In genomic region chr17:46756861-46757260, GRCh38 we compare ENCODE assay signal across 15 cellular contexts.
DNase-seq lines count a peak whose midpoint lies in the region; ATAC-seq lines count a peak whose summit lies in the region.
"Had no signal": no experiment of that assay in that cellular context is flagged by ENCODE, and none has a peak within 500 bp of the region (broad histone marks: within the 10 kb centered on the region; RNA-seq: fewer than 3 reads in every experiment).

No MANE protein-coding gene starts in this region.

- H3K4me1 ChIP-seq in SJCRH30: peaks cover 18% of the 10 kb centered on the region
- H3K4me1 ChIP-seq: BLaER1, Caco-2 had no signal

- H3K4me1 Mint-ChIP-seq in activated T-cell treated with anti-CD3 and anti-CD28 coated beads, Interleukin-2, amount 50 U/mL, for 72 hours (ENCODE audit: low read depth): no peaks in the 10 kb centered on the region
- H3K4me1 Mint-ChIP-seq in immature natural killer cell: peaks cover 7 to 10% of the 10 kb centered on the region in 2 donors

- H3K27ac Mint-ChIP-seq in activated T-cell treated with anti-CD3 and anti-CD28 coated beads, Interleukin-2, amount 50 U/mL, for 72 hours: peak overlapping the region; percentile 68
- H3K27ac Mint-ChIP-seq in immature natural killer cell: peak overlapping the region in 5 of 6 donors; percentile 1 to 73 (median 42)

- H3K4me3 Mint-ChIP-seq in activated T-cell treated with anti-CD3 and anti-CD28 coated beads, Interleukin-2, amount 50 U/mL, for 72 hours: no peak overlapping the region
- H3K4me3 Mint-ChIP-seq in immature natural killer cell: peak overlapping the region in 1 of 5 donors; percentile 2
- H3K4me3 Mint-ChIP-seq: CD8-positive, alpha-beta memory T cell had no signal

- no peak overlapping the region for H3K4me3 ChIP-seq in SJCRH30
- H3K4me3 ChIP-seq: BLaER1 had no signal

- no peaks in the 10 kb centered on the region for H3K27me3 ChIP-seq in SJCRH30
- H3K27me3 ChIP-seq: BLaER1 had no signal

- H3K9me3 Mint-ChIP-seq in activated T-cell treated with anti-CD3 and anti-CD28 coated beads, Interleukin-2, amount 50 U/mL, for 72 hours: no peaks in the 10 kb centered on the region
- H3K9me3 Mint-ChIP-seq in immature natural killer cell: no peaks in the 10 kb centered on the region
- H3K9me3 Mint-ChIP-seq: CD8-positive, alpha-beta memory T cell had no signal

- H3K36me3 ChIP-seq in SJCRH30: peaks cover 13% of the 10 kb centered on the region

- no peaks in the 10 kb centered on the region for H3K9me3 ChIP-seq in SJCRH30 (replicated peaks)
- H3K9me3 ChIP-seq: BLaER1, Caco-2 had no signal

- peak overlapping the region; percentile 19 for H3K27ac ChIP-seq in SJCRH30
- H3K27ac ChIP-seq: 22Rv1, BLaER1 had no signal

- no peak for DNase-seq in activated T-cell treated with anti-CD3 and anti-CD28 coated beads, Interleukin-2, amount 50 U/mL, for 72 hours
- no peak for DNase-seq in activated T-cell treated with anti-CD3 and anti-CD28 coated beads, Interleukin-2, amount 50 U/mL, for 48 hours
- DNase-seq in SJCRH30 (no peak), immature natural killer cell (no peak), activated gamma-delta T cell (lab: John Stamatoyannopoulos, UW) (no peak)
- DNase-seq: Caco-2; CD8-positive, alpha-beta memory T cell; DND-41; GDM1; HCEC 1CT; IMR-90 had no signal

- no peaks in the 10 kb centered on the region for H3K27me3 Mint-ChIP-seq in activated T-cell treated with anti-CD3 and anti-CD28 coated beads, Interleukin-2, amount 50 U/mL, for 72 hours (ENCODE audit: low read depth)
- peaks cover 0 to 3% (median 0%) of the 10 kb centered on the region in 3 donors for H3K27me3 Mint-ChIP-seq in immature natural killer cell (ENCODE audit: low read depth in 3 of 3)
- H3K27me3 Mint-ChIP-seq: CD8-positive, alpha-beta memory T cell had no signal

- no peak for ATAC-seq in activated T-cell treated with anti-CD3 and anti-CD28 coated beads, Interleukin-2, amount 50 U/mL, for 72 hours (replicated peaks in 1 of 2)
- no peak for ATAC-seq in HG03439 (IDR thresholded peaks at IDR 0.05; ENCODE audit: unreplicated experiment)
- ATAC-seq in HG03378 (IDR thresholded peaks at IDR 0.05; ENCODE audit: unreplicated experiment): no peak

- peaks cover 0 to 1% of the 10 kb centered on the region in 2 donors for H3K36me3 Mint-ChIP-seq in activated T-cell treated with anti-CD3 and anti-CD28 coated beads, Interleukin-2, amount 50 U/mL, for 72 hours (ENCODE audit: insufficient read depth in 2 of 2)
- H3K36me3 Mint-ChIP-seq in immature natural killer cell: peaks cover 26 to 43% (median 38%) of the 10 kb centered on the region in 3 donors
